ENCODE assay signal across 27 cellular contexts in genomic region chr1:86436041-86436440, GRCh38. TPM values are rescaled to one million over a fixed set of nuclear protein-coding genes. Genes with fewer than 3 reads are reported as not detected.
A peak's percentile ranks its signal among the peaks of the same experiment; 100 is the strongest.
DNase-seq lines count a peak whose midpoint lies in the region; ATAC-seq and TF ChIP-seq lines count a peak whose summit lies in the region.
"Had no signal": no experiment of that assay in that cellular context is flagged by ENCODE, and none has a peak within 500 bp of the region (broad histone marks: within the 10 kb centered on the region; RNA-seq: fewer than 3 reads in every experiment).

No MANE protein-coding gene starts in this region.

- no peak overlapping the region for H3K4me3 ChIP-seq in epithelial cell of proximal tubule (ENCODE audit: low read depth, low read length)
- no peak overlapping the region for H3K4me3 ChIP-seq in parathyroid adenoma (ENCODE audit: low read depth, low read length)
- H3K4me3 ChIP-seq: breast epithelium, GM23338, left lung, Peyer's patch, sigmoid colon had no signal

- peak overlapping the region; percentile 38 for H2AFZ ChIP-seq in parathyroid adenoma
- H2AFZ ChIP-seq: GM23338 had no signal

- H3K27me3 ChIP-seq in parathyroid adenoma (ENCODE audit: control insufficient read depth, insufficient read depth, low read length): no peaks in the 10 kb centered on the region
- H3K27me3 ChIP-seq: breast epithelium, left lung, Peyer's patch, sigmoid colon had no signal

- H3K9ac ChIP-seq in parathyroid adenoma: no peak overlapping the region

- H3K27ac ChIP-seq in parathyroid adenoma: no peak overlapping the region
- H3K27ac ChIP-seq: breast epithelium, left lung, Peyer's patch, sigmoid colon had no signal

- ATAC-seq in HG02571 (IDR thresholded peaks at IDR 0.05; ENCODE audit: unreplicated experiment) (no peak), GM21825 (IDR thresholded peaks at IDR 0.05; ENCODE audit: unreplicated experiment) (no peak)
- ATAC-seq: GM23338; left lung; stimulated activated naive B cell treated with anti-CD40 and anti-IgM and Interleukin-4, amounts not matched to agents 10 μg/mL and 1 μg/mL and 100 μg/mL, for 72 hours; WTC11 had no signal

- H3K4me2 ChIP-seq in parathyroid adenoma (ENCODE audit: low read length): peak overlapping the region; percentile 18
- H3K4me2 ChIP-seq: GM23338 had no signal

- H3K36me3 ChIP-seq in parathyroid adenoma (ENCODE audit: control insufficient read depth, insufficient read depth, low read length): no peaks in the 10 kb centered on the region
- H3K36me3 ChIP-seq: breast epithelium, left lung, Peyer's patch, sigmoid colon had no signal

- DNase-seq in EH (ENCODE audit: low read depth) (peak; percentile 3), NCI-H2107 treated with DMSO at 0.1 percent for 48 hours (lab: John Stamatoyannopoulos, UW; ENCODE audit: unreplicated experiment) (peak; percentile 78), epithelial cell of proximal tubule (ENCODE audit: low read depth) (peak; percentile 18)
- DNase-seq in activated CD4-positive, CD25-positive, alpha-beta regulatory T cell treated with anti-CD3 and anti-CD28 coated beads, Interleukin-2, amount 50 U/mL, for 72 hours: no peak
- DNase-seq: activated CD4-positive, alpha-beta T cell treated with anti-CD3 and anti-CD28 coated beads, Interleukin-2, amount 50 U/mL, for 1 hour; activated T-cell treated with anti-CD3 and anti-CD28 coated beads, Interleukin-2, amount 50 U/mL, for 48 hours; CD4-positive, alpha-beta T cell; effector memory CD4-positive, alpha-beta T cell; HFFc6; left lung; NCI-H1092 treated with DMSO at 0.1 percent for 48 hours; NCI-H2029 treated with DMSO at 0.1 percent for 48 hours; NCI-H526; Peyer's patch; SIG-M5; sigmoid colon; stimulated activated CD4-positive, alpha-beta T cell treated with anti-CD3 and anti-CD28 coated beads, Interleukin-15, amount 100 ng/mL, for 24 hours; stimulated activated naive B cell treated with anti-CD40 and anti-IgM and Interleukin-4, amounts not matched to agents 10 μg/mL and 1 μg/mL and 100 μg/mL, for 72 hours had no signal

- no peaks in the 10 kb centered on the region for H3K9me3 ChIP-seq in parathyroid adenoma (ENCODE audit: control insufficient read depth, low read length)
- H3K9me3 ChIP-seq: breast epithelium, left lung, Peyer's patch, sigmoid colon had no signal

- no peaks in the 10 kb centered on the region for H3K4me1 ChIP-seq in parathyroid adenoma
- H3K4me1 ChIP-seq: breast epithelium, left lung, Peyer's patch, sigmoid colon had no signal

- TF ChIP-seq CTCF in epithelial cell of proximal tubule (conservative IDR thresholded peaks at IDR 0.05; ENCODE audit: low read depth, low read length): no peak
- TF ChIP-seq CTCF in parathyroid adenoma (IDR thresholded peaks at IDR 0.05): no peak

- H3K79me2 ChIP-seq in parathyroid adenoma: no peaks in the 10 kb centered on the region

RNA-seq across cellular contexts. Expression of gene CLCA2, which starts 12.1 kb away (rescaled TPM):
- total RNA-seq in epithelial cell of proximal tubule: not detected in 2 replicates
- total RNA-seq: CD4-positive, alpha-beta T cell; frontal cortex; GM23338; sigmoid colon had no signal

RNA-seq across cellular contexts. Expression of gene CLCA1, which starts 32.7 kb away (rescaled TPM):
- not detected in 2 replicates for total RNA-seq in epithelial cell of proximal tubule
- total RNA-seq: CD4-positive, alpha-beta T cell; frontal cortex; GM23338; HFFc6; left lung; posterior vena cava; temporal lobe had no signal

RNA-seq across cellular contexts. Expression of gene ODF2L, which starts 39.9 kb away (rescaled TPM):
- total RNA-seq in epithelial cell of proximal tubule: 14.3 and 18.9 TPM in 2 replicates
